Comparison of ENCODE assay signal across 16 cellular contexts in the genomic region with DNA sequence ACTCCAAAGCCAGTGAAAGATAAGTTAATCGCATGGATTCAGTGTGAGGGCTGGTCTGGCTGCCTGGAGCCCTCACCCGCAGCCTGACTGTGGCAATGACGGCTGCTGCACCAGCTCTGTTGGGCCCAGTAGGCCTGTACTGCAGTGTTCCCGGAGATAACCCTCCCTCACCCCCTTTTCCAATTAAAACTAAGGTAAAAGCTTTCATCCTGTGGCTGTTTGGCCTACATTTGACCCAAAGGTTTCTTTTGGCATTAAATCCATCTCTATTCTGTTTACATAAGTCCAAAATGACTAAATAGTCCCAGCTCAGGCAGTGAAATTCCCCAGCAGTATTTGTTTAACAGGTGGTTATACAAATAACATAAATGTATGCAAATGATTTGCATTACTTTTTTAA.
DNase-seq lines count a peak whose midpoint lies in the region; ATAC-seq and TF ChIP-seq lines count a peak whose summit lies in the region.
"Had no signal": no experiment of that assay in that cellular context is flagged by ENCODE, and none has a peak within 500 bp of the region (broad histone marks: within the 10 kb centered on the region; RNA-seq: fewer than 3 reads in every experiment).

No MANE protein-coding gene starts in this region.

- no peak for TF ChIP-seq POLR2A in body of pancreas (IDR thresholded peaks at IDR 0.05)

- intact Hi-C loops in body of pancreas (cut with DNase I): no loop called here

- no peak for TF ChIP-seq CTCF in body of pancreas (IDR thresholded peaks at IDR 0.05)

- H3K27ac ChIP-seq in body of pancreas: peak overlapping the region in 3 of 4 donors; percentile 26 to 64 (median 30)

- H3K27me3 ChIP-seq in body of pancreas: no peaks in the 10 kb centered on the region

- H3K9me3 ChIP-seq in body of pancreas: no peaks in the 10 kb centered on the region

- 22 to 25% methylated on average over 4 of the region's 4 CpGs for WGBS in body of pancreas, 2 donors

- peak; percentile 67 for ATAC-seq in body of pancreas
- ATAC-seq in HG03135 (IDR thresholded peaks at IDR 0.05; ENCODE audit: unreplicated experiment): no peak

- H3K36me3 ChIP-seq in body of pancreas (replicated peaks in 1 of 2; ENCODE audit: insufficient read depth in 1 of 2, low read depth in 2 of 2): no peaks in the 10 kb centered on the region

- H3K4me3 ChIP-seq in body of pancreas: no peak overlapping the region

- DNase-seq in H4 (ENCODE audit: low spot score): peak; percentile 45
- peak; percentile 47 for DNase-seq in NCI-H1048 (lab: John Stamatoyannopoulos, UW)
- peak in 1 of 4 donors; percentile 8 for DNase-seq in body of pancreas
- peak; percentile 80 for DNase-seq in renal cortical epithelial cell (ENCODE audit: low read depth)
- DNase-seq in central memory CD4-positive, alpha-beta T cell: no peak
- DNase-seq in NOMO-1 treated with dmso at 0.1 percent for 144 hours (lab: John Stamatoyannopoulos, UW; ENCODE audit: unreplicated experiment): no peak
- DNase-seq: activated CD8-positive, alpha-beta memory T cell treated with anti-CD3 and anti-CD28 coated beads for 24 hours; activated effector memory CD4-positive, alpha-beta T cell treated with anti-CD3 and anti-CD28 coated beads, Interleukin-2, amount 50 U/mL, for 16 hours; CD4-positive, alpha-beta T cell; immature natural killer cell; NCI-H1417; NCI-H510A; RPMI8226; stimulated activated CD4-positive, alpha-beta T cell treated with anti-CD3 and anti-CD28 coated beads, Interleukin-2, amount 100 ng/mL, for 24 hours; T-helper 9 cell had no signal

- peaks cover 9% of the 10 kb centered on the region for H3K4me1 ChIP-seq in body of pancreas

Comparison
In these comparisons a context has a peak if more than half of its experiments do, and no peak if none do; other contexts are left out.
1. DNase-seq: peak in H4 (single experiment), NCI-H1048 (single experiment) and renal cortical epithelial cell (single experiment); none in central memory CD4-positive, alpha-beta T cell (single experiment) and NOMO-1 treated with dmso at 0.1 percent for 144 hours (single experiment).